In genomic region chr6:3940703-3941102, GRCh38 we compare ENCODE assay signal across 19 cellular contexts.
"Had no signal": no experiment of that assay in that cellular context is flagged by ENCODE, and none has a peak within 500 bp of the region (broad histone marks: within the 10 kb centered on the region; RNA-seq: fewer than 3 reads in every experiment).

No MANE protein-coding gene starts in this region.

- H3K4me1 ChIP-seq: parathyroid adenoma had no signal

- H2AFZ ChIP-seq: parathyroid adenoma had no signal

- H3K27ac ChIP-seq: adrenal gland, cardiac muscle cell, parathyroid adenoma, WERI-Rb-1 had no signal

- H3K4me3 ChIP-seq: adrenal gland, cardiac muscle cell had no signal

- H3K36me3 ChIP-seq: adrenal gland, cardiac muscle cell, WERI-Rb-1 had no signal

- H3K79me2 ChIP-seq: parathyroid adenoma had no signal

- DNase-seq: activated CD4-positive, alpha-beta T cell treated with anti-CD3 and anti-CD28 coated beads for 1 hour; activated effector memory CD4-positive, alpha-beta T cell treated with anti-CD3 and anti-CD28 coated beads, Interleukin-2, amount 50 U/mL, for 16 hours; activated T-cell treated with anti-CD3 and anti-CD28 coated beads, Interleukin-2, amount 50 U/mL, for 72 hours; adrenal gland; dermis blood vessel endothelial cell; glutamatergic neuron; immature natural killer cell; left ventricle myocardium superior; naive thymus-derived CD8-positive, alpha-beta T cell; retina; stimulated activated CD4-positive, alpha-beta T cell treated with anti-CD3 and anti-CD28 coated beads, Interleukin-12 subunit alpha, Interleukin-12 subunit beta, amount 100 ng/mL, for 4 hours; stimulated activated CD4-positive, alpha-beta T cell treated with anti-CD3 and anti-CD28 coated beads, Interleukin-1b, Interleukin-23, amount 100 ng/mL, for 48 hours; stimulated activated naive CD4-positive, alpha-beta T cell treated with Interleukin-2 at 50 U/mL for 16 hours; SW 1271; T-helper 2 cell; WERI-Rb-1 had no signal

- H3K9me3 ChIP-seq: adrenal gland had no signal

- ATAC-seq: activated naive CD4-positive, alpha-beta T cell treated with anti-CD3 and anti-CD28 coated beads, Interleukin-2, amount 50 U/mL, for 72 hours; activated T-cell treated with anti-CD3 and anti-CD28 coated beads, Interleukin-2, amount 50 U/mL, for 72 hours; naive thymus-derived CD8-positive, alpha-beta T cell had no signal

- H3K9ac ChIP-seq: parathyroid adenoma had no signal

- H3K27me3 ChIP-seq: cardiac muscle cell had no signal
